ENCODE assay signal across 9 cellular contexts in genomic region chr1:230231739-230232075, GRCh38.
DNase-seq lines count a peak whose midpoint lies in the region; ATAC-seq lines count a peak whose summit lies in the region.
"Had no signal": no experiment of that assay in that cellular context is flagged by ENCODE, and none has a peak within 500 bp of the region (broad histone marks: within the 10 kb centered on the region; RNA-seq: fewer than 3 reads in every experiment).

No MANE protein-coding gene starts in this region.

- peak overlapping the region in 2 of 3 donors; percentile 53 to 69 for H3K27ac Mint-ChIP-seq in CD4-positive, CD25-positive, alpha-beta regulatory T cell

- peaks cover 8% of the 10 kb centered on the region for H3K36me3 ChIP-seq in CD4-positive, CD25-positive, alpha-beta regulatory T cell (ENCODE audit: control insufficient read depth, insufficient read depth, low read length)

- H3K9me3 ChIP-seq in CD4-positive, CD25-positive, alpha-beta regulatory T cell (ENCODE audit: control insufficient read depth in 2 of 2, low read length in 2 of 2), result no peaks in the 10 kb centered on the region

- DNase-seq in CD4-positive, CD25-positive, alpha-beta regulatory T cell, result peak in 1 of 3 donors; percentile 33
- peak; percentile 43 for DNase-seq in NCI-H774 (lab: John Stamatoyannopoulos, UW)
- DNase-seq in glomerular visceral epithelial cell (ENCODE audit: extremely low spot score), result peak; percentile 11
- peak; percentile 88 for DNase-seq in posterior vena cava (ENCODE audit: low spot score)
- DNase-seq in NCI-H1694 (lab: John Stamatoyannopoulos, UW), result no peak
- no peak for DNase-seq in GM19240 (ENCODE audit: insufficient read length, low spot score)
- DNase-seq: naive thymus-derived CD8-positive, alpha-beta T cell had no signal

- H3K27ac ChIP-seq in CD4-positive, CD25-positive, alpha-beta regulatory T cell (ENCODE audit: insufficient read depth, low read length, poor library complexity, severe bottlenecking), result peak overlapping the region; percentile 28

- H3K4me3 ChIP-seq in CD4-positive, CD25-positive, alpha-beta regulatory T cell (ENCODE audit: low read depth, low read length), result no peak overlapping the region

- peak in 1 of 2 donors; percentile 52 for ATAC-seq in CD4-positive, CD25-positive, alpha-beta regulatory T cell (ENCODE audit: low read depth in 2 of 2)
- ATAC-seq in HG03520 (IDR thresholded peaks at IDR 0.05; ENCODE audit: unreplicated experiment) (no peak), HG03342 (IDR thresholded peaks at IDR 0.05; ENCODE audit: unreplicated experiment) (no peak)
- ATAC-seq: naive thymus-derived CD8-positive, alpha-beta T cell had no signal

- H3K27me3 Mint-ChIP-seq in CD4-positive, CD25-positive, alpha-beta regulatory T cell, result no peaks in the 10 kb centered on the region
- H3K27me3 Mint-ChIP-seq: naive thymus-derived CD8-positive, alpha-beta T cell had no signal

- H3K4me1 ChIP-seq in CD4-positive, CD25-positive, alpha-beta regulatory T cell (ENCODE audit: control insufficient read depth, insufficient read depth, low read length, poor library complexity, severe bottlenecking), result peaks cover 7% of the 10 kb centered on the region

- peaks cover 11% of the 10 kb centered on the region for H3K36me3 Mint-ChIP-seq in CD4-positive, CD25-positive, alpha-beta regulatory T cell

- peak overlapping the region in 2 of 4 donors; percentile 35 to 50 for H3K4me3 Mint-ChIP-seq in CD4-positive, CD25-positive, alpha-beta regulatory T cell
- H3K4me3 Mint-ChIP-seq: naive thymus-derived CD8-positive, alpha-beta T cell had no signal

- peaks cover 9 to 15% (median 14%) of the 10 kb centered on the region in 4 donors for H3K4me1 Mint-ChIP-seq in CD4-positive, CD25-positive, alpha-beta regulatory T cell

- intact Hi-C loops in posterior vena cava (cut with DNase I), result no loop called here

- H3K9me3 Mint-ChIP-seq in CD4-positive, CD25-positive, alpha-beta regulatory T cell, result no peaks in the 10 kb centered on the region
- H3K9me3 Mint-ChIP-seq: naive thymus-derived CD8-positive, alpha-beta T cell had no signal

- H3K27me3 ChIP-seq in CD4-positive, CD25-positive, alpha-beta regulatory T cell (ENCODE audit: control insufficient read depth, insufficient read depth, low read length), result no peaks in the 10 kb centered on the region

Comparison
In these comparisons a context has a peak if more than half of its experiments do, and no peak if none do; other contexts are left out.
1. DNase-seq: peak in NCI-H774 (single experiment), glomerular visceral epithelial cell (single experiment) and posterior vena cava (single experiment); none in NCI-H1694 (single experiment) and GM19240 (single experiment).